Comparison of ENCODE assay signal across 1 cellular context in genomic region chr3:102514241-102514640, GRCh38.
TF ChIP-seq lines count a peak whose summit lies in the region.

No MANE protein-coding gene starts in this region.

TF ChIP-seq in HEK293, 187 proteins besides CTCF, POLR2A, EP300 and RAD21 (continued from another document and continues in another):
- TF ChIP-seq, protein P1, sequence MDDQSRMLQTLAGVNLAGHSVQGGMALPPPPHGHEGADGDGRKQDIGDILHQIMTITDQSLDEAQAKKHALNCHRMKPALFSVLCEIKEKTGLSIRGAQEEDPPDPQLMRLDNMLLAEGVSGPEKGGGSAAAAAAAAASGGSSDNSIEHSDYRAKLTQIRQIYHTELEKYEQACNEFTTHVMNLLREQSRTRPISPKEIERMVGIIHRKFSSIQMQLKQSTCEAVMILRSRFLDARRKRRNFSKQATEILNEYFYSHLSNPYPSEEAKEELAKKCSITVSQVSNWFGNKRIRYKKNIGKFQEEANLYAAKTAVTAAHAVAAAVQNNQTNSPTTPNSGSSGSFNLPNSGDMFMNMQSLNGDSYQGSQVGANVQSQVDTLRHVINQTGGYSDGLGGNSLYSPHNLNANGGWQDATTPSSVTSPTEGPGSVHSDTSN (CRISPR knock-in tag; IDR thresholded peaks at IDR 0.05): no peak
- no peak for TF ChIP-seq ZNF701 (tag by site-specific recombination; IDR thresholded peaks at IDR 0.05)
- TF ChIP-seq ZBTB8A (tag by site-specific recombination; IDR thresholded peaks at IDR 0.05): no peak
- TF ChIP-seq, protein P2, sequence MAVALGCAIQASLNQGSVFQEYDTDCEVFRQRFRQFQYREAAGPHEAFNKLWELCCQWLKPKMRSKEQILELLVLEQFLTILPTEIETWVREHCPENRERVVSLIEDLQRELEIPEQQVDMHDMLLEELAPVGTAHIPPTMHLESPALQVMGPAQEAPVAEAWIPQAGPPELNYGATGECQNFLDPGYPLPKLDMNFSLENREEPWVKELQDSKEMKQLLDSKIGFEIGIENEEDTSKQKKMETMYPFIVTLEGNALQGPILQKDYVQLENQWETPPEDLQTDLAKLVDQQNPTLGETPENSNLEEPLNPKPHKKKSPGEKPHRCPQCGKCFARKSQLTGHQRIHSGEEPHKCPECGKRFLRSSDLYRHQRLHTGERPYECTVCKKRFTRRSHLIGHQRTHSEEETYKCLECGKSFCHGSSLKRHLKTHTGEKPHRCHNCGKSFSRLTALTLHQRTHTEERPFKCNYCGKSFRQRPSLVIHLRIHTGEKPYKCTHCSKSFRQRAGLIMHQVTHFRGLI (tag by site-specific recombination; IDR thresholded peaks at IDR 0.05): no peak
- no peak for TF ChIP-seq GLI4 (tag by site-specific recombination; IDR thresholded peaks at IDR 0.05)
- no peak for TF ChIP-seq ZNF202 (tag by site-specific recombination; IDR thresholded peaks at IDR 0.05; ENCODE audit: borderline replicate concordance)
- no peak for TF ChIP-seq ZNF571 (tag by site-specific recombination; IDR thresholded peaks at IDR 0.05)
- TF ChIP-seq ZNF596 (tag by site-specific recombination; IDR thresholded peaks at IDR 0.05): no peak
- no peak for TF ChIP-seq ZNF398 (tag by site-specific recombination; IDR thresholded peaks at IDR 0.05)
- TF ChIP-seq ZNF521 (tag by site-specific recombination; IDR thresholded peaks at IDR 0.05): no peak
- TF ChIP-seq ZNF157 (tag by site-specific recombination; IDR thresholded peaks at IDR 0.05): no peak
- peak; percentile 23 for TF ChIP-seq ZNF510 (tag by site-specific recombination; IDR thresholded peaks at IDR 0.05; ENCODE audit: insufficient replicate concordance)
- TF ChIP-seq MZF1 (tag by site-specific recombination; IDR thresholded peaks at IDR 0.05; ENCODE audit: borderline replicate concordance): no peak
- TF ChIP-seq, protein P3, sequence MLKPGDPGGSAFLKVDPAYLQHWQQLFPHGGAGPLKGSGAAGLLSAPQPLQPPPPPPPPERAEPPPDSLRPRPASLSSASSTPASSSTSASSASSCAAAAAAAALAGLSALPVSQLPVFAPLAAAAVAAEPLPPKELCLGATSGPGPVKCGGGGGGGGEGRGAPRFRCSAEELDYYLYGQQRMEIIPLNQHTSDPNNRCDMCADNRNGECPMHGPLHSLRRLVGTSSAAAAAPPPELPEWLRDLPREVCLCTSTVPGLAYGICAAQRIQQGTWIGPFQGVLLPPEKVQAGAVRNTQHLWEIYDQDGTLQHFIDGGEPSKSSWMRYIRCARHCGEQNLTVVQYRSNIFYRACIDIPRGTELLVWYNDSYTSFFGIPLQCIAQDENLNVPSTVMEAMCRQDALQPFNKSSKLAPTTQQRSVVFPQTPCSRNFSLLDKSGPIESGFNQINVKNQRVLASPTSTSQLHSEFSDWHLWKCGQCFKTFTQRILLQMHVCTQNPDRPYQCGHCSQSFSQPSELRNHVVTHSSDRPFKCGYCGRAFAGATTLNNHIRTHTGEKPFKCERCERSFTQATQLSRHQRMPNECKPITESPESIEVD (tag by site-specific recombination; IDR thresholded peaks at IDR 0.05): peak; percentile 75
- no peak for TF ChIP-seq HOXA7 (CRISPR knock-in tag; IDR thresholded peaks at IDR 0.05; ENCODE audit: borderline replicate concordance)
- TF ChIP-seq, protein P4, sequence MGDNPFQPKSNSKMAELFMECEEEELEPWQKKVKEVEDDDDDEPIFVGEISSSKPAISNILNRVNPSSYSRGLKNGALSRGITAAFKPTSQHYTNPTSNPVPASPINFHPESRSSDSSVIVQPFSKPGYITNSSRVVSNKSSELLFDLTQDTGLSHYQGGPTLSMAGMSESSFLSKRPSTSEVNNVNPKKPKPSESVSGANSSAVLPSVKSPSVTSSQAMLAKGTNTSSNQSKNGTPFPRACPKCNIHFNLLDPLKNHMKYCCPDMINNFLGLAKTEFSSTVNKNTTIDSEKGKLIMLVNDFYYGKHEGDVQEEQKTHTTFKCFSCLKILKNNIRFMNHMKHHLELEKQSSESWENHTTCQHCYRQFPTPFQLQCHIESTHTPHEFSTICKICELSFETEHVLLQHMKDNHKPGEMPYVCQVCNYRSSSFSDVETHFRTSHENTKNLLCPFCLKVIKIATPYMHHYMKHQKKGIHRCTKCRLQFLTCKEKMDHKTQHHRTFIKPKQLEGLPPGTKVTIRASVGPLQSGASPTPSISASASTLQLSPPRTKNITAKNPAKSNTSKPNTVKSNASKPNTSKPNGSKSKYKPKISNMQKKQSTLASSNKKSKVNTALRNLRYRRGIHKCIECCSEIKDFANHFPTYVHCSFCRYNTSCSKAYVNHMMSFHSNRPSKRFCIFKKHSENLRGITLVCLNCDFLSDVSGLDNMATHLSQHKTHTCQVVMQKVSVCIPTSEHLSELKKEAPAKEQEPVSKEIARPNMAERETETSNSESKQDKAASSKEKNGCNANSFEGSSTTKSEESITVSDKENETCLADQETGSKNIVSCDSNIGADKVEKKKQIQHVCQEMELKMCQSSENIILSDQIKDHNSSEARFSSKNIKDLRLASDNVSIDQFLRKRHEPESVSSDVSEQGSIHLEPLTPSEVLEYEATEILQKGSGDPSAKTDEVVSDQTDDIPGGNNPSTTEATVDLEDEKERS (tag by site-specific recombination; IDR thresholded peaks at IDR 0.05): no peak
- TF ChIP-seq, protein P5, sequence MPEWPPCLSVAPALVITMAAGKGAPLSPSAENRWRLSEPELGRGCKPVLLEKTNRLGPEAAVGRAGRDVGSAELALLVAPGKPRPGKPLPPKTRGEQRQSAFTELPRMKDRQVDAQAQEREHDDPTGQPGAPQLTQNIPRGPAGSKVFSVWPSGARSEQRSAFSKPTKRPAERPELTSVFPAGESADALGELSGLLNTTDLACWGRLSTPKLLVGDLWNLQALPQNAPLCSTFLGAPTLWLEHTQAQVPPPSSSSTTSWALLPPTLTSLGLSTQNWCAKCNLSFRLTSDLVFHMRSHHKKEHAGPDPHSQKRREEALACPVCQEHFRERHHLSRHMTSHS (tag by site-specific recombination; IDR thresholded peaks at IDR 0.05): no peak
- TF ChIP-seq EGR2 (tag by site-specific recombination; IDR thresholded peaks at IDR 0.05; ENCODE audit: low read depth): no peak
- TF ChIP-seq ZBTB21 (tag by site-specific recombination; IDR thresholded peaks at IDR 0.05): no peak
- peak; percentile 55 for TF ChIP-seq GLIS1 (tag by site-specific recombination; IDR thresholded peaks at IDR 0.05)
- TF ChIP-seq, protein P6, sequence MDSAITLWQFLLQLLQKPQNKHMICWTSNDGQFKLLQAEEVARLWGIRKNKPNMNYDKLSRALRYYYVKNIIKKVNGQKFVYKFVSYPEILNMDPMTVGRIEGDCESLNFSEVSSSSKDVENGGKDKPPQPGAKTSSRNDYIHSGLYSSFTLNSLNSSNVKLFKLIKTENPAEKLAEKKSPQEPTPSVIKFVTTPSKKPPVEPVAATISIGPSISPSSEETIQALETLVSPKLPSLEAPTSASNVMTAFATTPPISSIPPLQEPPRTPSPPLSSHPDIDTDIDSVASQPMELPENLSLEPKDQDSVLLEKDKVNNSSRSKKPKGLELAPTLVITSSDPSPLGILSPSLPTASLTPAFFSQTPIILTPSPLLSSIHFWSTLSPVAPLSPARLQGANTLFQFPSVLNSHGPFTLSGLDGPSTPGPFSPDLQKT (IDR thresholded peaks at IDR 0.05; ENCODE audit: borderline replicate concordance, low read depth, low read length): no peak
- TF ChIP-seq ZNF664 (tag by site-specific recombination; IDR thresholded peaks at IDR 0.05): no peak
- TF ChIP-seq ZNF837 (tag by site-specific recombination; IDR thresholded peaks at IDR 0.05): no peak
- no peak for TF ChIP-seq KLF1 (tag by site-specific recombination; IDR thresholded peaks at IDR 0.05)
- TF ChIP-seq, protein P7, sequence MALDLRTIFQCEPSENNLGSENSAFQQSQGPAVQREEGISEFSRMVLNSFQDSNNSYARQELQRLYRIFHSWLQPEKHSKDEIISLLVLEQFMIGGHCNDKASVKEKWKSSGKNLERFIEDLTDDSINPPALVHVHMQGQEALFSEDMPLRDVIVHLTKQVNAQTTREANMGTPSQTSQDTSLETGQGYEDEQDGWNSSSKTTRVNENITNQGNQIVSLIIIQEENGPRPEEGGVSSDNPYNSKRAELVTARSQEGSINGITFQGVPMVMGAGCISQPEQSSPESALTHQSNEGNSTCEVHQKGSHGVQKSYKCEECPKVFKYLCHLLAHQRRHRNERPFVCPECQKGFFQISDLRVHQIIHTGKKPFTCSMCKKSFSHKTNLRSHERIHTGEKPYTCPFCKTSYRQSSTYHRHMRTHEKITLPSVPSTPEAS (tag by site-specific recombination; IDR thresholded peaks at IDR 0.05): no peak
- TF ChIP-seq, protein P8, sequence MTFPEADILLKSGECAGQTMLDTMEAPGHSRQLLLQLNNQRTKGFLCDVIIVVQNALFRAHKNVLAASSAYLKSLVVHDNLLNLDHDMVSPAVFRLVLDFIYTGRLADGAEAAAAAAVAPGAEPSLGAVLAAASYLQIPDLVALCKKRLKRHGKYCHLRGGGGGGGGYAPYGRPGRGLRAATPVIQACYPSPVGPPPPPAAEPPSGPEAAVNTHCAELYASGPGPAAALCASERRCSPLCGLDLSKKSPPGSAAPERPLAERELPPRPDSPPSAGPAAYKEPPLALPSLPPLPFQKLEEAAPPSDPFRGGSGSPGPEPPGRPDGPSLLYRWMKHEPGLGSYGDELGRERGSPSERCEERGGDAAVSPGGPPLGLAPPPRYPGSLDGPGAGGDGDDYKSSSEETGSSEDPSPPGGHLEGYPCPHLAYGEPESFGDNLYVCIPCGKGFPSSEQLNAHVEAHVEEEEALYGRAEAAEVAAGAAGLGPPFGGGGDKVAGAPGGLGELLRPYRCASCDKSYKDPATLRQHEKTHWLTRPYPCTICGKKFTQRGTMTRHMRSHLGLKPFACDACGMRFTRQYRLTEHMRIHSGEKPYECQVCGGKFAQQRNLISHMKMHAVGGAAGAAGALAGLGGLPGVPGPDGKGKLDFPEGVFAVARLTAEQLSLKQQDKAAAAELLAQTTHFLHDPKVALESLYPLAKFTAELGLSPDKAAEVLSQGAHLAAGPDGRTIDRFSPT (tag by site-specific recombination; IDR thresholded peaks at IDR 0.05): no peak
- TF ChIP-seq ZSCAN30 (tag by site-specific recombination; IDR thresholded peaks at IDR 0.05): no peak
- TF ChIP-seq ZNF274 (IDR thresholded peaks at IDR 0.05; ENCODE audit: low read length): no peak
- TF ChIP-seq ZNF274 (tag by site-specific recombination; IDR thresholded peaks at IDR 0.05; ENCODE audit: borderline replicate concordance): no peak
- TF ChIP-seq ZNF175 (tag by site-specific recombination; IDR thresholded peaks at IDR 0.05): no peak
- TF ChIP-seq ZNF214 (tag by site-specific recombination; IDR thresholded peaks at IDR 0.05; ENCODE audit: borderline replicate concordance): no peak
- no peak for TF ChIP-seq ZNF354C (tag by site-specific recombination; IDR thresholded peaks at IDR 0.05; ENCODE audit: borderline replicate concordance, low read depth)
- TF ChIP-seq ZXDB (tag by site-specific recombination; IDR thresholded peaks at IDR 0.05): no peak
- TF ChIP-seq KLF7 (tag by site-specific recombination; IDR thresholded peaks at IDR 0.05; ENCODE audit: borderline replicate concordance): no peak
- TF ChIP-seq, protein P9, sequence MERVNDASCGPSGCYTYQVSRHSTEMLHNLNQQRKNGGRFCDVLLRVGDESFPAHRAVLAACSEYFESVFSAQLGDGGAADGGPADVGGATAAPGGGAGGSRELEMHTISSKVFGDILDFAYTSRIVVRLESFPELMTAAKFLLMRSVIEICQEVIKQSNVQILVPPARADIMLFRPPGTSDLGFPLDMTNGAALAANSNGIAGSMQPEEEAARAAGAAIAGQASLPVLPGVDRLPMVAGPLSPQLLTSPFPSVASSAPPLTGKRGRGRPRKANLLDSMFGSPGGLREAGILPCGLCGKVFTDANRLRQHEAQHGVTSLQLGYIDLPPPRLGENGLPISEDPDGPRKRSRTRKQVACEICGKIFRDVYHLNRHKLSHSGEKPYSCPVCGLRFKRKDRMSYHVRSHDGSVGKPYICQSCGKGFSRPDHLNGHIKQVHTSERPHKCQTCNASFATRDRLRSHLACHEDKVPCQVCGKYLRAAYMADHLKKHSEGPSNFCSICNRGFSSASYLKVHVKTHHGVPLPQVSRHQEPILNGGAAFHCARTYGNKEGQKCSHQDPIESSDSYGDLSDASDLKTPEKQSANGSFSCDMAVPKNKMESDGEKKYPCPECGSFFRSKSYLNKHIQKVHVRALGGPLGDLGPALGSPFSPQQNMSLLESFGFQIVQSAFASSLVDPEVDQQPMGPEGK (tag by site-specific recombination; IDR thresholded peaks at IDR 0.05): 0 out of 2 replicates have a peak, but pooled peaks have one; percentile 23
- no peak for TF ChIP-seq ZFP3 (tag by site-specific recombination; IDR thresholded peaks at IDR 0.05; ENCODE audit: low read depth)
- no peak for TF ChIP-seq ZNF426 (tag by site-specific recombination; IDR thresholded peaks at IDR 0.05)
- no peak for TF ChIP-seq ZNF221 (tag by site-specific recombination; IDR thresholded peaks at IDR 0.05; ENCODE audit: borderline replicate concordance)
